In genomic region chr10:45373003-45373782, GRCh38 we compare ENCODE assay signal across 10 cellular contexts. TPM values are rescaled to one million over a fixed set of nuclear protein-coding genes. Genes with fewer than 3 reads are reported as not detected.
DNase-seq lines count a peak whose midpoint lies in the region; ATAC-seq and TF ChIP-seq lines count a peak whose summit lies in the region.
"Had no signal": no experiment of that assay in that cellular context is flagged by ENCODE, and none has a peak within 500 bp of the region (broad histone marks: within the 10 kb centered on the region; RNA-seq: fewer than 3 reads in every experiment).

No MANE protein-coding gene starts in this region.

- intact Hi-C loops in left ventricle myocardium inferior (cut with micrococcal nuclease): no loop called here

- TF ChIP-seq CTCF in GM10248 (IDR thresholded peaks at IDR 0.05; ENCODE audit: control extremely low read depth, extremely low read depth, low read depth, missing control alignments) (no peak), left ventricle myocardium inferior (IDR thresholded peaks at IDR 0.05; ENCODE audit: borderline replicate concordance) (no peak)

- H3K9ac ChIP-seq in skeletal muscle satellite cell (ENCODE audit: low read depth, low read length): no peak overlapping the region

- POLR2A ChIA-PET in GM10248 (lab: Yijun Ruan, JAX): interaction anchor here (1.0 kb wide), 1 partner anchor 400 kb away, joined by 3 read pairs; no protein-coding TSS in a partner anchor
- POLR2A ChIA-PET in activated CD8-positive, alpha-beta T cell treated with anti-CD3 and anti-CD28 coated beads, Interleukin-2, amount 10 ng/mL, durations not matched to agents 7 days and 5 days (lab: Charles Lee): no interaction called here

- peak overlapping the region; percentile 63 for H3K4me3 ChIP-seq in left ventricle myocardium inferior
- H3K4me3 ChIP-seq in skeletal muscle satellite cell (ENCODE audit: low read length): no peak overlapping the region

- H3K9me3 ChIP-seq in left ventricle myocardium inferior (replicated peaks) (no peaks in the 10 kb centered on the region), skeletal muscle satellite cell (replicated peaks; ENCODE audit: low read length) (no peaks in the 10 kb centered on the region)

- H3K36me3 Mint-ChIP-seq in activated CD8-positive, alpha-beta T cell treated with anti-CD3 and anti-CD28 coated beads, Interleukin-2, amount 10 ng/mL, durations not matched to agents 7 days and 5 days (ENCODE audit: low read depth): no peaks in the 10 kb centered on the region

- DNase-seq in GM10248 (ENCODE audit: extremely low spot score) (peak; percentile 43), HT-29 (ENCODE audit: low spot score) (peak; percentile 7), left ventricle myocardium inferior (no peak), midbrain (lab: John Stamatoyannopoulos, UW) (no peak), kidney tubule cell (ENCODE audit: low spot score) (no peak)
- DNase-seq in activated CD8-positive, alpha-beta T cell treated with anti-CD3 and anti-CD28 coated beads, Interleukin-2, amount 10 ng/mL, durations not matched to agents 7 days and 5 days: peak; percentile 51

- peak overlapping the region; percentile 37 for H3K4me2 ChIP-seq in skeletal muscle satellite cell (ENCODE audit: low read length)

- H3K36me3 ChIP-seq in left ventricle myocardium inferior: no peaks in the 10 kb centered on the region
- H3K36me3 ChIP-seq in skeletal muscle satellite cell (ENCODE audit: insufficient read depth, low read length): no peaks in the 10 kb centered on the region

- no peaks in the 10 kb centered on the region for H3K9me3 Mint-ChIP-seq in activated CD8-positive, alpha-beta T cell treated with anti-CD3 and anti-CD28 coated beads, Interleukin-2, amount 10 ng/mL, durations not matched to agents 7 days and 5 days (ENCODE audit: insufficient read depth)

- ATAC-seq in GM21367 (IDR thresholded peaks at IDR 0.05; ENCODE audit: unreplicated experiment): peak; percentile 22
- ATAC-seq in activated CD8-positive, alpha-beta T cell treated with anti-CD3 and anti-CD28 coated beads, Interleukin-2, amount 10 ng/mL, durations not matched to agents 7 days and 5 days: peak; percentile 72

- peaks cover 27% of the 10 kb centered on the region for H3K4me1 Mint-ChIP-seq in activated CD8-positive, alpha-beta T cell treated with anti-CD3 and anti-CD28 coated beads, Interleukin-2, amount 10 ng/mL, durations not matched to agents 7 days and 5 days (ENCODE audit: low read depth)

- H3K27ac Mint-ChIP-seq in activated CD8-positive, alpha-beta T cell treated with anti-CD3 and anti-CD28 coated beads, Interleukin-2, amount 10 ng/mL, durations not matched to agents 7 days and 5 days: peak overlapping the region; percentile 48

- H3K27me3 Mint-ChIP-seq in activated CD8-positive, alpha-beta T cell treated with anti-CD3 and anti-CD28 coated beads, Interleukin-2, amount 10 ng/mL, durations not matched to agents 7 days and 5 days (ENCODE audit: low read depth): peaks cover 62% of the 10 kb centered on the region

- peaks cover 21% of the 10 kb centered on the region for H3K4me1 ChIP-seq in left ventricle myocardium inferior
- H3K4me1 ChIP-seq in skeletal muscle satellite cell (ENCODE audit: control insufficient read depth, insufficient read depth, low read length): no peaks in the 10 kb centered on the region

- peak overlapping the region; percentile 81 for H3K4me3 Mint-ChIP-seq in activated CD8-positive, alpha-beta T cell treated with anti-CD3 and anti-CD28 coated beads, Interleukin-2, amount 10 ng/mL, durations not matched to agents 7 days and 5 days

- CTCF ChIA-PET in GM10248 (lab: Yijun Ruan, JAX): no interaction called here
- CTCF ChIA-PET in activated CD8-positive, alpha-beta T cell treated with anti-CD3 and anti-CD28 coated beads, Interleukin-2, amount 10 ng/mL, durations not matched to agents 7 days and 5 days (lab: Charles Lee): no interaction called here

- H3K27ac ChIP-seq in left ventricle myocardium inferior (replicated peaks): no peak overlapping the region

- H3K27me3 ChIP-seq in left ventricle myocardium inferior (ENCODE audit: low read depth) (peaks cover 66% of the 10 kb centered on the region), skeletal muscle satellite cell (ENCODE audit: control insufficient read depth, insufficient read depth, low read length) (peaks cover 61% of the 10 kb centered on the region)

RNA-seq across cellular contexts. Expression of gene ALOX5, which starts 0.8 kb away (rescaled TPM):
- 28.2 and 43.4 TPM in 2 replicates for total RNA-seq in HT-29 (2014; rRNA removed; shearing (Covaris generic))
- 1 to 10 TPM; 9.7 to 9.9 TPM for total RNA-seq in activated CD8-positive, alpha-beta T cell treated with anti-CD3 and anti-CD28 coated beads, Interleukin-2, amount 10 ng/mL, durations not matched to agents 7 days and 5 days
- total RNA-seq in left ventricle myocardium inferior: 3.2 TPM
- not detected in 2 replicates for total RNA-seq in skeletal muscle satellite cell (2012; rRNA removed)
- total RNA-seq: lung microvascular endothelial cell, NCI-H460 had no signal

RNA-seq across cellular contexts. Expression of gene OR13A1, which starts 57.8 kb away (rescaled TPM):
- total RNA-seq in HT-29 (2014; rRNA removed; shearing (Covaris generic)): not detected in 2 replicates
- total RNA-seq in activated CD8-positive, alpha-beta T cell treated with anti-CD3 and anti-CD28 coated beads, Interleukin-2, amount 10 ng/mL, durations not matched to agents 7 days and 5 days: not detected
- total RNA-seq in left ventricle myocardium inferior: not detected
- not detected in 2 replicates for total RNA-seq in skeletal muscle satellite cell (2012; rRNA removed)
- total RNA-seq: lung microvascular endothelial cell, NCI-H460 had no signal

Comparison
In these comparisons a context has a peak if more than half of its experiments do, and no peak if none do; other contexts are left out.
1. DNase-seq: peak in GM10248 (single experiment), HT-29 (single experiment) and activated CD8-positive, alpha-beta T cell treated with anti-CD3 and anti-CD28 coated beads, Interleukin-2, amount 10 ng/mL, durations not matched to agents 7 days and 5 days (single experiment); none in left ventricle myocardium inferior (single experiment), midbrain (single experiment) and kidney tubule cell (single experiment).